ENCODE assay signal across 1 cellular context in genomic region chr15:70153948-70154439, GRCh38.
TF ChIP-seq lines count a peak whose summit lies in the region.

No MANE protein-coding gene starts in this region.

TF ChIP-seq in H1, 55 proteins besides CTCF, POLR2A, EP300 and RAD21 (continued from another document):
- TF ChIP-seq FOSL1 (IDR thresholded peaks at IDR 0.05; ENCODE audit: insufficient read depth, low read depth, low read length) (no peak), PHF8 (conservative IDR thresholded peaks at IDR 0.05; ENCODE audit: low read depth, low read length) (no peak), RBBP5 (IDR thresholded peaks at IDR 0.05; ENCODE audit: borderline replicate concordance, low read depth, low read length) (0 out of 2 replicates have a peak, but pooled peaks have one; percentile 29), BACH1 (IDR thresholded peaks at IDR 0.05; ENCODE audit: low read length) (no peak), BCL11A (IDR thresholded peaks at IDR 0.05; ENCODE audit: low read depth in 2 of 2, low read length in 2 of 2) (no peak)
